In genomic region chr4:57206172-57206571, GRCh38 we compare ENCODE assay signal across 26 cellular contexts.
"Had no signal": no experiment of that assay in that cellular context is flagged by ENCODE, and none has a peak within 500 bp of the region (broad histone marks: within the 10 kb centered on the region; RNA-seq: fewer than 3 reads in every experiment).

No MANE protein-coding gene starts in this region.

- H3K4me3 ChIP-seq: heart left ventricle, left ventricle myocardium inferior, lung, mucosa of descending colon, pancreas, prostate gland, spleen, transverse colon, upper lobe of left lung, vagina had no signal

- H3K27ac ChIP-seq: heart left ventricle, left ventricle myocardium inferior, pancreas, prostate gland, spleen, transverse colon, upper lobe of left lung, vagina had no signal

- H3K36me3 Mint-ChIP-seq: immature natural killer cell; naive thymus-derived CD8-positive, alpha-beta T cell; stimulated activated effector memory CD8-positive, alpha-beta T cell treated with anti-CD3 and anti-CD28 coated beads, Interleukin-12 subunit alpha, Interleukin-12 subunit beta, amount 100 ng/mL, for 72 hours had no signal

- H3K27ac Mint-ChIP-seq: immature natural killer cell; naive thymus-derived CD8-positive, alpha-beta T cell; nephron; stimulated activated effector memory CD8-positive, alpha-beta T cell treated with anti-CD3 and anti-CD28 coated beads, Interleukin-12 subunit alpha, Interleukin-12 subunit beta, amount 100 ng/mL, for 72 hours; stimulated activated naive CD8-positive, alpha-beta T cell treated with anti-CD3 and anti-CD28 coated beads, Interleukin-15, Interleukin-2, amounts not matched to agents 100 ng/mL and 50 ng/mL, for 24 hours had no signal

- H3K9me3 Mint-ChIP-seq: immature natural killer cell; stimulated activated effector memory CD8-positive, alpha-beta T cell treated with anti-CD3 and anti-CD28 coated beads, Interleukin-12 subunit alpha, Interleukin-12 subunit beta, amount 100 ng/mL, for 72 hours; stimulated activated naive CD8-positive, alpha-beta T cell treated with anti-CD3 and anti-CD28 coated beads, Interleukin-15, Interleukin-2, amounts not matched to agents 100 ng/mL and 50 ng/mL, for 24 hours had no signal

- ATAC-seq: heart left ventricle; left colon; mucosa of descending colon; naive thymus-derived CD8-positive, alpha-beta T cell; pancreas; right cardiac atrium; sciatic nerve; stimulated activated effector memory CD8-positive, alpha-beta T cell treated with anti-CD3 and anti-CD28 coated beads, Interleukin-12 subunit alpha, Interleukin-12 subunit beta, amount 100 ng/mL, for 72 hours had no signal

- H3K27me3 ChIP-seq: pancreas, spleen, upper lobe of left lung, vagina had no signal

- H3K9me3 ChIP-seq: heart left ventricle, left ventricle myocardium inferior, mucosa of descending colon, pancreas, prostate gland, spleen, transverse colon, upper lobe of left lung, vagina had no signal

- DNase-seq: heart left ventricle; hypothalamus; immature natural killer cell; kidney; left colon; left ventricle myocardium inferior; midbrain; mucosa of descending colon; naive thymus-derived CD8-positive, alpha-beta T cell; pancreas; posterior cingulate gyrus; retina; right cardiac atrium; small intestine; spleen; stimulated activated CD4-positive, alpha-beta T cell treated with anti-CD3 and anti-CD28 coated beads, Interleukin-4, amount 100 ng/mL, for 24 hours; stimulated activated naive CD4-positive, alpha-beta T cell; transverse colon; upper lobe of left lung had no signal

- H3K36me3 ChIP-seq: heart left ventricle, left ventricle myocardium inferior, pancreas, prostate gland, spleen, transverse colon, upper lobe of left lung, vagina had no signal

- H3K4me1 Mint-ChIP-seq: immature natural killer cell; naive thymus-derived CD8-positive, alpha-beta T cell; stimulated activated effector memory CD8-positive, alpha-beta T cell treated with anti-CD3 and anti-CD28 coated beads, Interleukin-12 subunit alpha, Interleukin-12 subunit beta, amount 100 ng/mL, for 72 hours had no signal

- H3K4me3 Mint-ChIP-seq: immature natural killer cell; naive thymus-derived CD8-positive, alpha-beta T cell; nephron; stimulated activated effector memory CD8-positive, alpha-beta T cell treated with anti-CD3 and anti-CD28 coated beads, Interleukin-12 subunit alpha, Interleukin-12 subunit beta, amount 100 ng/mL, for 72 hours; stimulated activated naive CD8-positive, alpha-beta T cell treated with anti-CD3 and anti-CD28 coated beads, Interleukin-15, Interleukin-2, amounts not matched to agents 100 ng/mL and 50 ng/mL, for 24 hours had no signal

- H3K4me1 ChIP-seq: heart left ventricle, left ventricle myocardium inferior, pancreas, prostate gland, spleen, transverse colon, upper lobe of left lung, vagina had no signal
